In genomic region chr3:9809615-9810356, GRCh38 we compare ENCODE assay signal across 8 cellular contexts. TPM values are rescaled to one million over a fixed set of nuclear protein-coding genes. Genes with fewer than 3 reads are reported as not detected.
DNase-seq lines count a peak whose midpoint lies in the region; ATAC-seq, FAIRE-seq and TF ChIP-seq lines count a peak whose summit lies in the region.

TSS of gene TTLL3 (plus strand) at chr3:9810262. CDS start at chr3:9810662, 400 bp downstream.

- WGBS in A549 (ENCODE audit: missing lambda C conversion rate): 3% methylated on average over 18 of the region's 67 CpGs
- 0 to 2% (median 0%) methylated on average over 12 to 67 of the region's 67 CpGs for WGBS in stomach, 5 donors

- no peaks in the 10 kb centered on the region for H4K20me1 ChIP-seq in OCI-LY1 (ENCODE audit: insufficient read depth, low read length)

- H3K36me3 Mint-ChIP-seq in activated T-cell treated with anti-CD3 and anti-CD28 coated beads, Interleukin-2, amount 50 U/mL, for 24 hours (ENCODE audit: low read depth): peaks cover 78% of the 10 kb centered on the region

- CTCF ChIA-PET in A549 (lab: Yijun Ruan, JAX): interaction anchor here (1.0 to 2.3 kb wide), 5 partner anchors 10 to 94 kb away, joined by 3 to 9 read pairs (median 4); no protein-coding TSS in a partner anchor

- peak within 1 kb of the TSS; percentile 80 for H3K4me3 Mint-ChIP-seq in activated T-cell treated with anti-CD3 and anti-CD28 coated beads, Interleukin-2, amount 50 U/mL, for 24 hours

- peaks cover 41% of the 10 kb centered on the region for H3K4me1 Mint-ChIP-seq in activated T-cell treated with anti-CD3 and anti-CD28 coated beads, Interleukin-2, amount 50 U/mL, for 24 hours (ENCODE audit: low read depth)

- H3F3A ChIP-seq in OCI-LY1 (ENCODE audit: insufficient read depth, low read length): peaks cover 4% of the 10 kb centered on the region; the same call in 1 of the 2 replicates

- H3K9me2 ChIP-seq in OCI-LY1 (ENCODE audit: low read depth, low read length): no peaks in the 10 kb centered on the region

- H3K9me3 ChIP-seq in A549 (no peaks in the 10 kb centered on the region), OCI-LY1 (ENCODE audit: low read length) (no peaks in the 10 kb centered on the region), stomach (no peaks in the 10 kb centered on the region)

- peaks cover 25% of the 10 kb centered on the region for H3K4me1 ChIP-seq in A549
- peaks cover 21% of the 10 kb centered on the region for H3K4me1 ChIP-seq in OCI-LY1 (ENCODE audit: insufficient read depth, low read length, severe bottlenecking)
- peaks cover 17 to 38% (median 22%) of the 10 kb centered on the region in 4 donors for H3K4me1 ChIP-seq in stomach

- POLR2A ChIA-PET in A549 (lab: Yijun Ruan, JAX): interaction anchor here (1.4 to 3.2 kb wide), 2 partner anchors 12 to 17 kb away, joined by 3 to 17 read pairs; partner anchors contain the start of genes ARPC4 and TADA3

- peak; percentile 48 for TF ChIP-seq POLR2A in A549 (IDR thresholded peaks at IDR 0.05; ENCODE audit: low read length)
- TF ChIP-seq POLR2A in erythroblast (IDR thresholded peaks at IDR 0.05; ENCODE audit: low read length): peak; percentile 54
- TF ChIP-seq POLR2A in stomach (IDR thresholded peaks at IDR 0.05): no peak

- no peaks in the 10 kb centered on the region for H3K79me2 ChIP-seq in OCI-LY1 (ENCODE audit: insufficient read depth, low read length)

- H3K27ac Mint-ChIP-seq in activated T-cell treated with anti-CD3 and anti-CD28 coated beads, Interleukin-2, amount 50 U/mL, for 24 hours: peak within 1 kb of the TSS; percentile 94

- H3K9me3 Mint-ChIP-seq in activated T-cell treated with anti-CD3 and anti-CD28 coated beads, Interleukin-2, amount 50 U/mL, for 24 hours: no peaks in the 10 kb centered on the region

- TF ChIP-seq EP300 in A549 (IDR thresholded peaks at IDR 0.05) (no peak), stomach (IDR thresholded peaks at IDR 0.05) (no peak)

- H3K4me2 ChIP-seq in A549: peak within 1 kb of the TSS; percentile 99
- H3K4me2 ChIP-seq in OCI-LY1 (ENCODE audit: low read length): peak within 1 kb of the TSS; percentile 79

- peaks cover 51% of the 10 kb centered on the region for H3K36me3 ChIP-seq in OCI-LY1 (ENCODE audit: insufficient read depth, low read length)
- H3K36me3 ChIP-seq in stomach: peaks cover 29 to 49% (median 43%) of the 10 kb centered on the region in 4 donors

- H3K4me3 ChIP-seq in A549: peak within 1 kb of the TSS; percentile 75
- H3K4me3 ChIP-seq in OCI-LY1 (ENCODE audit: low read depth, low read length, poor library complexity, severe bottlenecking): peak within 1 kb of the TSS; percentile 62
- peak within 1 kb of the TSS; percentile 64 to 84 (median 73) for H3K4me3 ChIP-seq in stomach

- DNase-seq in A549 (ENCODE audit: low read depth in 1 of 2, low spot score in 1 of 2): peak; percentile 60 to 73
- DNase-seq in activated T-cell treated with anti-CD3 and anti-CD28 coated beads, Interleukin-2, amount 50 U/mL, for 24 hours: peak; percentile 73
- DNase-seq in erythroblast (lab: John Stamatoyannopoulos, UW): peak; percentile 59 to 66
- DNase-seq in midbrain (lab: John Stamatoyannopoulos, UW): peak; percentile 45
- DNase-seq in stomach: peak; percentile 76

- TF ChIP-seq RAD21 in A549 (conservative IDR thresholded peaks at IDR 0.05 in 1 of 2, IDR thresholded peaks at IDR 0.05 in 1 of 2): no peak

- no peak for FAIRE-seq in A549 (lab: Jason Lieb, UNC)

- H3K27ac ChIP-seq in A549 (peak within 1 kb of the TSS; percentile 95 to 96), OCI-LY1 (ENCODE audit: low read depth, low read length, poor library complexity, severe bottlenecking) (peak within 1 kb of the TSS; percentile 76), stomach (peak within 1 kb of the TSS; percentile 94 to 98 (median 96))

- peak within 1 kb of the TSS; percentile 78 for H3K9ac ChIP-seq in OCI-LY1 (ENCODE audit: low read length)

- H3K27me3 Mint-ChIP-seq in activated T-cell treated with anti-CD3 and anti-CD28 coated beads, Interleukin-2, amount 50 U/mL, for 24 hours: no peaks in the 10 kb centered on the region

- ATAC-seq in A549 (peak; percentile 70 to 82), GM18511 (IDR thresholded peaks at IDR 0.05; ENCODE audit: unreplicated experiment) (peak; percentile 53), HG03175 (IDR thresholded peaks at IDR 0.05; ENCODE audit: unreplicated experiment) (peak; percentile 60)

- H2AFZ ChIP-seq in OCI-LY1 (ENCODE audit: low read length): peak within 1 kb of the TSS; percentile 5; the same call in 1 of the 2 replicates

- intact Hi-C loops in stomach (cut with DNase I; ENCODE audit: low total_unique reads): no loop called here

- TF ChIP-seq CTCF in A549 (IDR thresholded peaks at IDR 0.05) (no peak), OCI-LY1 (IDR thresholded peaks at IDR 0.05; ENCODE audit: low read length) (no peak), stomach (IDR thresholded peaks at IDR 0.05) (no peak)

- H3K27me3 ChIP-seq in OCI-LY1 (ENCODE audit: insufficient read depth, low read length): no peaks in the 10 kb centered on the region
- no peaks in the 10 kb centered on the region for H3K27me3 ChIP-seq in stomach

TF ChIP-seq in A549, 52 proteins besides CTCF, POLR2A, EP300 and RAD21 (continues in another document):
- TF ChIP-seq HOXB5 (CRISPR knock-in tag; IDR thresholded peaks at IDR 0.05) (0 out of 2 replicates have a peak, but pooled peaks have one; percentile 18), ATOH8 (CRISPR knock-in tag; IDR thresholded peaks at IDR 0.05; ENCODE audit: low read depth) (no peak), CEBPB (IDR thresholded peaks at IDR 0.05) (no peak), ZFP36 (IDR thresholded peaks at IDR 0.05; ENCODE audit: borderline replicate concordance, partially characterized antibody) (no peak), HES2 (IDR thresholded peaks at IDR 0.05) (no peak), ELK1 (IDR thresholded peaks at IDR 0.05; ENCODE audit: low read depth, low read length) (no peak), E2F6 (IDR thresholded peaks at IDR 0.05; ENCODE audit: borderline replicate concordance, low read depth) (peak; percentile 31; the same call in 1 of the 2 replicates), HDAC2 (IDR thresholded peaks at IDR 0.05) (no peak), KDM5A (IDR thresholded peaks at IDR 0.05) (no peak), MAX (IDR thresholded peaks at IDR 0.05) (peak; percentile 45; the same call in 1 of the 2 replicates), RARB (CRISPR knock-in tag; IDR thresholded peaks at IDR 0.05) (no peak), HOXB13 (CRISPR knock-in tag; IDR thresholded peaks at IDR 0.05; ENCODE audit: low read depth) (no peak), NPAS2 (CRISPR knock-in tag; IDR thresholded peaks at IDR 0.05; ENCODE audit: borderline replicate concordance) (no peak), RFX5 (IDR thresholded peaks at IDR 0.05) (no peak)

RNA-seq across cellular contexts. Expression of gene TTLL3, which starts in this region (rescaled TPM):
- 13.0 and 18.1 TPM in 2 replicates for polyA plus RNA-seq in A549 (2011; rRNA removed)
- polyA plus RNA-seq in A549 (2012; cell fraction: cytosol; rRNA removed): 13.6 and 14.1 TPM in 2 replicates
- 115 and 128 TPM in 2 replicates for polyA plus RNA-seq in A549 (2012; cell fraction: nucleus; rRNA removed)
- 9.9 to 12.8 TPM (median 10.3 TPM) in 3 replicates for polyA plus RNA-seq in A549 (2017; fragmentation: RNase III; extraction: RNeasy Plus Mini Kit Qiagen cat#74134 plus additional on column Dnase treatment)
- 23.9 and 25.2 TPM in 2 replicates for polyA minus RNA-seq in A549 (2011; rRNA and poly(A)+ RNA removed)
- 100 to 1,000 TPM in 4 of 5 donors, 10 to 100 TPM in 1; 50.3 to 593 (median 210) TPM for total RNA-seq in stomach
- polyA plus RNA-seq in stomach: 10 to 100 TPM in 1 of 3 donors, 1 to 10 TPM in 2; 6.7 to 34.0 (median 7.8) TPM

Comparison
In these comparisons a context has a peak if more than half of its experiments do, and no peak if none do; other contexts are left out.
1. Peak in every context shown above with its lines: DNase-seq, ATAC-seq, H3K4me3 ChIP-seq and H3K27ac ChIP-seq.
2. POLR2A ChIP-seq: peak in A549 (single experiment) and erythroblast (single experiment); none in stomach (0 of 4).